ENCODE assay signal across 8 cellular contexts in genomic region chr1:26190373-26190987, GRCh38. TPM values are rescaled to one million over a fixed set of nuclear protein-coding genes. Genes with fewer than 3 reads are reported as not detected.
A peak's percentile ranks its signal among the peaks of the same experiment; 100 is the strongest.
DNase-seq lines count a peak whose midpoint lies in the region; ATAC-seq and TF ChIP-seq lines count a peak whose summit lies in the region.

TSS of gene CATSPER4 (plus strand) at chr1:26190602. CDS start at chr1:26190628, 26 bp downstream.

- no peaks in the 10 kb centered on the region for H3K9me3 ChIP-seq in left lung

- no peaks in the 10 kb centered on the region for H3K27me3 ChIP-seq in left lung

- H3K4me3 ChIP-seq in left lung, result no peak within 1 kb of the TSS

- H3K36me3 ChIP-seq in left lung, result peaks cover 0 to 16% of the 10 kb centered on the region in 2 donors

- no peak within 1 kb of the TSS for H3K27ac ChIP-seq in left lung

- H3K4me1 ChIP-seq in left lung, result no peaks in the 10 kb centered on the region

- intact Hi-C loops in left lung (cut with DNase I), result no loop called here

- TF ChIP-seq CTCF in left lung (IDR thresholded peaks at IDR 0.05), result no peak

- peak; percentile 21 for ATAC-seq in left lung
- no peak for ATAC-seq in GM19351 (IDR thresholded peaks at IDR 0.05; ENCODE audit: unreplicated experiment)
- ATAC-seq in GM18873 (IDR thresholded peaks at IDR 0.05; ENCODE audit: low FRiP score, unreplicated experiment), result no peak

- DNase-seq in COLO668 (lab: John Stamatoyannopoulos, UW; ENCODE audit: unreplicated experiment) (peak; percentile 33), HT-29 (ENCODE audit: low spot score) (peak; percentile 61), amniotic epithelial cell (ENCODE audit: low read depth) (peak; percentile 71), left lung (no peak), NCI-H2107 (lab: John Stamatoyannopoulos, UW) (no peak)
- DNase-seq in activated CD4-positive, alpha-beta T cell treated with anti-CD3 and anti-CD28 coated beads, Interleukin-2, amount 50 U/mL, for 1 hour, result no peak

RNA-seq across cellular contexts. Expression of gene CATSPER4, which starts in this region (rescaled TPM):
- not detected in 2 replicates for total RNA-seq in HT-29 (2014; rRNA removed; shearing (Covaris generic))
- not detected for total RNA-seq in left lung

Comparison
In these comparisons a context has a peak if more than half of its experiments do, and no peak if none do; other contexts are left out.
1. Peak in DNase-seq in HT-29; RNA of the gene not detected or under 1 TPM.
2. Peak in ATAC-seq in left lung; RNA of the gene not detected or under 1 TPM.
3. DNase-seq: peak in COLO668 (single experiment) and amniotic epithelial cell (single experiment); none in left lung (0 of 2), NCI-H2107 (single experiment) and activated CD4-positive, alpha-beta T cell treated with anti-CD3 and anti-CD28 coated beads, Interleukin-2, amount 50 U/mL, for 1 hour (single experiment).